ENCODE assay signal across 10 cellular contexts in genomic region chr22:39900306-39901227, GRCh38. TPM values are rescaled to one million over a fixed set of nuclear protein-coding genes. Genes with fewer than 3 reads are reported as not detected.
DNase-seq lines count a peak whose midpoint lies in the region; ATAC-seq and TF ChIP-seq lines count a peak whose summit lies in the region.
"Had no signal": no experiment of that assay in that cellular context is flagged by ENCODE, and none has a peak within 500 bp of the region (broad histone marks: within the 10 kb centered on the region; RNA-seq: fewer than 3 reads in every experiment).

TSS of gene GRAP2 (plus strand) at chr22:39901084. CDS start at chr22:39947107, 46,023 bp downstream.

- H3K36me3 ChIP-seq in transverse colon: no peaks in the 10 kb centered on the region

- peak within 1 kb of the TSS; percentile 90 for H3K4me3 Mint-ChIP-seq in activated naive CD4-positive, alpha-beta T cell treated with anti-CD3 and anti-CD28 coated beads, Interleukin-2, amount 50 U/mL, for 24 hours

- TF ChIP-seq CTCF in transverse colon (IDR thresholded peaks at IDR 0.05): no peak

- H3K36me3 Mint-ChIP-seq in activated naive CD4-positive, alpha-beta T cell treated with anti-CD3 and anti-CD28 coated beads, Interleukin-2, amount 50 U/mL, for 24 hours: peaks cover 2% of the 10 kb centered on the region

- intact Hi-C loops in transverse colon (cut with DNase I; ENCODE audit: low total_unique reads): no loop called here

- peak within 1 kb of the TSS; percentile 7 to 55 (median 30) for H3K27ac ChIP-seq in transverse colon
- H3K27ac ChIP-seq: C4-2B, VCaP had no signal

- H3K27ac Mint-ChIP-seq in activated naive CD4-positive, alpha-beta T cell treated with anti-CD3 and anti-CD28 coated beads, Interleukin-2, amount 50 U/mL, for 24 hours: peak within 1 kb of the TSS; percentile 93

- no peaks in the 10 kb centered on the region for H3K4me1 ChIP-seq in transverse colon

- H3K9me3 ChIP-seq in transverse colon: no peaks in the 10 kb centered on the region

- TF ChIP-seq POLR2A in transverse colon (IDR thresholded peaks at IDR 0.05): peak; percentile 60

- no peak for TF ChIP-seq EP300 in transverse colon (IDR thresholded peaks at IDR 0.05; ENCODE audit: low read depth)

- peak within 1 kb of the TSS in 2 of 4 donors; percentile 2 to 27 for H3K4me3 ChIP-seq in transverse colon

- no peaks in the 10 kb centered on the region for H3K27me3 ChIP-seq in transverse colon

- DNase-seq in stimulated activated CD4-positive, alpha-beta T cell treated with anti-CD3 and anti-CD28 coated beads, Interleukin-15, amount 100 ng/mL, for 24 hours: peak; percentile 70
- DNase-seq in stimulated activated CD4-positive, alpha-beta T cell treated with anti-CD3 and anti-CD28 coated beads, Interleukin-2, amount 100 ng/mL, for 48 hours: no peak
- peak; percentile 33 for DNase-seq in RPMI7951 (ENCODE audit: low read depth)
- peak; percentile 32 for DNase-seq in transverse colon
- no peak for DNase-seq in NCI-H2081 treated with DMSO at 0.1 percent for 48 hours (lab: John Stamatoyannopoulos, UW)
- no peak for DNase-seq in iPS-NIHi7 (ENCODE audit: extremely low spot score)

- no peaks in the 10 kb centered on the region for H3K9me3 Mint-ChIP-seq in activated naive CD4-positive, alpha-beta T cell treated with anti-CD3 and anti-CD28 coated beads, Interleukin-2, amount 50 U/mL, for 24 hours

- 54 to 83% methylated on average over 1 to 4 of the region's 4 CpGs for WGBS in transverse colon (ENCODE audit: low coverage in 1 of 2), 2 donors

- no peak for ATAC-seq in GM18858 (IDR thresholded peaks at IDR 0.05; ENCODE audit: unreplicated experiment)

- no peaks in the 10 kb centered on the region for H3K27me3 Mint-ChIP-seq in activated naive CD4-positive, alpha-beta T cell treated with anti-CD3 and anti-CD28 coated beads, Interleukin-2, amount 50 U/mL, for 24 hours

- peaks cover 38% of the 10 kb centered on the region for H3K4me1 Mint-ChIP-seq in activated naive CD4-positive, alpha-beta T cell treated with anti-CD3 and anti-CD28 coated beads, Interleukin-2, amount 50 U/mL, for 24 hours

- in situ Hi-C loops in transverse colon (cut with MboI; ENCODE audit: low pct_ligation_motif_present in 1 of 4, low pct_unique_long_range_greater_than_20kb in 1 of 4, low sequenced_read_pairs in 3 of 4): no loop called here

RNA-seq across cellular contexts. Expression of gene GRAP2, which starts in this region (rescaled TPM):
- total RNA-seq in RPMI7951 (2014; rRNA removed; shearing (Covaris generic)): 0.78 and 0.84 TPM in 2 replicates
- total RNA-seq in transverse colon: 10 to 100 TPM in 1 of 4 donors, 1 to 10 TPM in 2, under 1 TPM in 1; 0.60 to 28.4 (median 4.9) TPM

Comparison
In these comparisons a context has a peak if more than half of its experiments do, and no peak if none do; other contexts are left out.
1. DNase-seq: peak in stimulated activated CD4-positive, alpha-beta T cell treated with anti-CD3 and anti-CD28 coated beads, Interleukin-15, amount 100 ng/mL, for 24 hours (single experiment) and transverse colon (single experiment); none in stimulated activated CD4-positive, alpha-beta T cell treated with anti-CD3 and anti-CD28 coated beads, Interleukin-2, amount 100 ng/mL, for 48 hours (0 of 2), NCI-H2081 treated with DMSO at 0.1 percent for 48 hours (single experiment) and iPS-NIHi7 (single experiment).
2. Peak in DNase-seq in RPMI7951; RNA of the gene not detected or under 1 TPM.